In genomic region chr1:156748670-156749428, GRCh38 we compare ENCODE assay signal across 1 cellular context.
TF ChIP-seq lines count a peak whose summit lies in the region.

No MANE protein-coding gene starts in this region.

TF ChIP-seq in K562, 482 proteins besides CTCF, POLR2A, EP300 and RAD21 (continued from another document):
- TF ChIP-seq CTCFL (IDR thresholded peaks at IDR 0.05; ENCODE audit: borderline replicate concordance, insufficient read depth, low read depth, low read length, poor library complexity, severe bottlenecking) (no peak), SMARCE1 (IDR thresholded peaks at IDR 0.05) (0 out of 2 replicates have a peak, but pooled peaks have one; percentile 12), XRCC5 (IDR thresholded peaks at IDR 0.05; ENCODE audit: low read depth, low read length) (no peak), ZSCAN29 (IDR thresholded peaks at IDR 0.05) (no peak), ZNF445 (CRISPR knock-in tag; IDR thresholded peaks at IDR 0.05; ENCODE audit: low read depth) (no peak), ZNF197 (CRISPR knock-in tag; IDR thresholded peaks at IDR 0.05; ENCODE audit: low read depth) (no peak), DIDO1 (tag; IDR thresholded peaks at IDR 0.05; ENCODE audit: low read depth) (no peak), BRD9 (IDR thresholded peaks at IDR 0.05; ENCODE audit: low read depth, partially characterized antibody) (peak; percentile 14), RAD51 (IDR thresholded peaks at IDR 0.05; ENCODE audit: borderline replicate concordance, low read depth) (peak; percentile 64; the same call in 1 of the 2 replicates)
